Comparison of ENCODE assay signal across 19 cellular contexts in genomic region chr12:9113296-9113986, GRCh38. TPM values are rescaled to one million over a fixed set of nuclear protein-coding genes. Genes with fewer than 3 reads are reported as not detected.
A peak's percentile ranks its signal among the peaks of the same experiment; 100 is the strongest.
DNase-seq lines count a peak whose midpoint lies in the region; ATAC-seq and TF ChIP-seq lines count a peak whose summit lies in the region.
"Had no signal": no experiment of that assay in that cellular context is flagged by ENCODE, and none has a peak within 500 bp of the region (broad histone marks: within the 10 kb centered on the region; RNA-seq: fewer than 3 reads in every experiment).

No MANE protein-coding gene starts in this region.

- no peak for DNase-seq in activated T-cell treated with anti-CD3 and anti-CD28 coated beads for 4 hours
- DNase-seq in activated CD4-positive, alpha-beta T cell treated with anti-CD3 and anti-CD28 coated beads for 36 hours, result no peak
- DNase-seq in ureter (ENCODE audit: low spot score), result no peak
- DNase-seq in COLO668 (lab: John Stamatoyannopoulos, UW; ENCODE audit: unreplicated experiment), result no peak
- DNase-seq: activated T-cell treated with anti-CD3 and anti-CD28 coated beads, Interleukin-2, amount 50 U/mL, for 72 hours; cortex of kidney; naive thymus-derived CD8-positive, alpha-beta T cell; NCI-H1930; NCI-H446 treated with DMSO at 0.1 percent for 48 hours; T-helper 9 cell had no signal

- no peaks in the 10 kb centered on the region for H3K36me3 Mint-ChIP-seq in activated CD4-positive, alpha-beta T cell treated with anti-CD3 and anti-CD28 coated beads for 36 hours (ENCODE audit: low read depth)
- H3K36me3 Mint-ChIP-seq: CD14-positive monocyte had no signal

- peak overlapping the region; percentile 13; the same call in 1 of the 2 replicates for H3K27ac ChIP-seq in 22Rv1
- peak overlapping the region; percentile 22 to 55 for H3K27ac ChIP-seq in esophagus (ENCODE audit: low read depth in 2 of 2, low read length in 1 of 2)
- peak overlapping the region; percentile 66 for H3K27ac ChIP-seq in muscle layer of colon (ENCODE audit: low read depth, low read length)
- peak overlapping the region; percentile 0 for H3K27ac ChIP-seq in stomach smooth muscle (ENCODE audit: low read length)

- no peaks in the 10 kb centered on the region for H3K27me3 Mint-ChIP-seq in activated CD4-positive, alpha-beta T cell treated with anti-CD3 and anti-CD28 coated beads for 36 hours
- H3K27me3 Mint-ChIP-seq: activated naive CD4-positive, alpha-beta T cell treated with anti-CD3 and anti-CD28 coated beads, Interleukin-2, amount 50 U/mL, for 24 hours had no signal

- H3K4me3 ChIP-seq in esophagus (ENCODE audit: low read depth in 1 of 2, low read length in 2 of 2), result peak overlapping the region in 1 of 2 donors; percentile 20
- H3K4me3 ChIP-seq in muscle layer of colon (ENCODE audit: low read depth in 1 of 2, low read length in 2 of 2), result peak overlapping the region in 1 of 2 donors; percentile 19
- peak overlapping the region; percentile 54 to 70 for H3K4me3 ChIP-seq in stomach smooth muscle (ENCODE audit: low read length in 2 of 2)
- H3K4me3 ChIP-seq: K562 had no signal

- H3K4me3 Mint-ChIP-seq in activated CD4-positive, alpha-beta T cell treated with anti-CD3 and anti-CD28 coated beads for 36 hours, result no peak overlapping the region
- H3K4me3 Mint-ChIP-seq: activated naive CD4-positive, alpha-beta T cell treated with anti-CD3 and anti-CD28 coated beads, Interleukin-2, amount 50 U/mL, for 24 hours; activated T-cell treated with anti-CD3 and anti-CD28 coated beads, Interleukin-2, amount 50 U/mL, for 72 hours; CD14-positive monocyte; naive thymus-derived CD8-positive, alpha-beta T cell had no signal

- CTCF ChIA-PET in activated CD4-positive, alpha-beta T cell treated with anti-CD3 and anti-CD28 coated beads for 36 hours (lab: Charles Lee), result interaction anchor here (1.0 kb wide), 1 partner anchor 14 kb away, joined by 4 read pairs; no protein-coding TSS in a partner anchor

- peaks cover 13% of the 10 kb centered on the region for H3K4me1 Mint-ChIP-seq in activated CD4-positive, alpha-beta T cell treated with anti-CD3 and anti-CD28 coated beads for 36 hours

- H3K9me3 Mint-ChIP-seq in activated CD4-positive, alpha-beta T cell treated with anti-CD3 and anti-CD28 coated beads for 36 hours (ENCODE audit: low read depth), result no peaks in the 10 kb centered on the region
- H3K9me3 Mint-ChIP-seq: activated naive CD4-positive, alpha-beta T cell treated with anti-CD3 and anti-CD28 coated beads, Interleukin-2, amount 50 U/mL, for 24 hours; activated T-cell treated with anti-CD3 and anti-CD28 coated beads, Interleukin-2, amount 50 U/mL, for 72 hours; naive thymus-derived CD8-positive, alpha-beta T cell had no signal

- H3K27me3 ChIP-seq in esophagus (ENCODE audit: control insufficient read depth in 1 of 2, insufficient read depth in 2 of 2, low read length in 2 of 2) (no peaks in the 10 kb centered on the region), muscle layer of colon (ENCODE audit: control insufficient read depth in 1 of 2, insufficient read depth in 2 of 2, low read length in 2 of 2) (no peaks in the 10 kb centered on the region), stomach smooth muscle (ENCODE audit: control insufficient read depth in 1 of 2, insufficient read depth in 2 of 2, low read length in 2 of 2) (no peaks in the 10 kb centered on the region)
- H3K27me3 ChIP-seq: tibial nerve had no signal

- ATAC-seq in activated CD4-positive, alpha-beta T cell treated with anti-CD3 and anti-CD28 coated beads for 36 hours, result no peak
- ATAC-seq: activated T-cell treated with anti-CD3 and anti-CD28 coated beads, Interleukin-2, amount 50 U/mL, for 72 hours; K562; naive thymus-derived CD8-positive, alpha-beta T cell; SK-N-SH treated with all-trans-retinoic acid at 6 μM for 48 hours had no signal

- H3K36me3 ChIP-seq in esophagus (ENCODE audit: control insufficient read depth in 2 of 2, insufficient read depth in 2 of 2, low read length in 1 of 2), result peaks cover 0 to 3% of the 10 kb centered on the region in 2 donors
- H3K36me3 ChIP-seq in muscle layer of colon (ENCODE audit: insufficient read depth, low read length), result peaks cover 29% of the 10 kb centered on the region
- peaks cover 15 to 17% of the 10 kb centered on the region in 2 donors for H3K36me3 ChIP-seq in stomach smooth muscle (ENCODE audit: control insufficient read depth in 2 of 2, insufficient read depth in 2 of 2, low read length in 2 of 2)

- POLR2A ChIA-PET in activated CD4-positive, alpha-beta T cell treated with anti-CD3 and anti-CD28 coated beads for 36 hours (lab: Charles Lee), result interaction anchor here (0.6 kb wide), 1 partner anchor 49 kb away, joined by 3 read pairs; no protein-coding TSS in a partner anchor

- WGBS in esophagus, 2 donors, result 73 to 78% methylated on average over 7 of the region's 7 CpGs

- H3K9ac ChIP-seq in muscle layer of colon (ENCODE audit: low read length) (no peak overlapping the region), stomach smooth muscle (ENCODE audit: low read length in 2 of 2) (no peak overlapping the region)

- no peak overlapping the region for H3K27ac Mint-ChIP-seq in activated CD4-positive, alpha-beta T cell treated with anti-CD3 and anti-CD28 coated beads for 36 hours
- H3K27ac Mint-ChIP-seq: activated naive CD4-positive, alpha-beta T cell treated with anti-CD3 and anti-CD28 coated beads, Interleukin-2, amount 50 U/mL, for 24 hours; activated T-cell treated with anti-CD3 and anti-CD28 coated beads, Interleukin-2, amount 50 U/mL, for 72 hours; CD14-positive monocyte had no signal

- intact Hi-C loops in activated CD4-positive, alpha-beta T cell treated with anti-CD3 and anti-CD28 coated beads for 36 hours (cut with DNase I, micrococcal nuclease), result no loop called here

- no peaks in the 10 kb centered on the region for H3K9me3 ChIP-seq in esophagus (ENCODE audit: control insufficient read depth in 2 of 2, insufficient read depth in 1 of 2, low read depth in 1 of 2, low read length in 1 of 2)
- no peaks in the 10 kb centered on the region for H3K9me3 ChIP-seq in muscle layer of colon (ENCODE audit: low read length)
- H3K9me3 ChIP-seq in stomach smooth muscle (ENCODE audit: control insufficient read depth in 2 of 2, low read length in 2 of 2), result no peaks in the 10 kb centered on the region
- H3K9me3 ChIP-seq: tibial nerve had no signal

- TF ChIP-seq CTCF in 22Rv1 (IDR thresholded peaks at IDR 0.05), result no peak

- H3K4me1 ChIP-seq in esophagus (ENCODE audit: control insufficient read depth in 2 of 2, insufficient read depth in 2 of 2, low read length in 1 of 2) (no peaks in the 10 kb centered on the region), muscle layer of colon (ENCODE audit: insufficient read depth, low read length) (peaks cover 8% of the 10 kb centered on the region), stomach smooth muscle (ENCODE audit: control insufficient read depth, insufficient read depth, low read length) (peaks cover 11% of the 10 kb centered on the region)

RNA-seq across cellular contexts. Expression of gene A2M, which starts 2.3 kb away (rescaled TPM):
- 10 to 100 TPM; 18.0 to 60.4 TPM for polyA plus RNA-seq in esophagus
- total RNA-seq in activated CD4-positive, alpha-beta T cell treated with anti-CD3 and anti-CD28 coated beads for 36 hours, result under 1 TPM in 1 of 2 experiments, not detected in 1; 0.16 TPM
- total RNA-seq in ureter, result 688 TPM

Comparison
In these comparisons a context has a peak if more than half of its experiments do, and no peak if none do; other contexts are left out.
1. H3K27ac ChIP-seq: peak in every context shown above with its lines; median percentile 66 in muscle layer of colon; 38 in esophagus; 13 in 22Rv1; 0 in stomach smooth muscle.
2. RNA of gene A2M, which starts 2.3 kb away (total RNA-seq): 688 TPM in ureter (single experiment); 0.16 TPM in activated CD4-positive, alpha-beta T cell treated with anti-CD3 and anti-CD28 coated beads for 36 hours; every median in the first group is over 100 times any median in the second.